16 cellular contexts compared by ENCODE assay signal in the genomic region with DNA sequence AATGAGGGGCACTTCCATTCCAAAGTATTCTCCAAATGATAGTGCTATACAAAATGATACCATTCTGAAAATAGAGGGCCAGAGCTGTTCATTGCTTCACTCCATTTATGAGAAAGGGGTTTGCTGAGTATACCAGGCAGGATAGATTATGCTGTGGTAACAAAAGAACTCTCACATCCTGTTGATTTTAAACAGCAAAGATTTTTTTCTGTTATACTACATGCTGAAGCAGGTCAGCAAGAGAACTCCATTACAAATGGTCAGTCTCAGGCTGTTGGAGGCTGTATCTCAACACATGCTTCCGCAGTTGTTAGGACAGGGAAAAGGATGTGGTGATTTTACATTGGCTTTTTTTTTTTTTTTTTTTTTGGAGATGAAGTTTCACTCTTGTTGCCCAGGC. TPM values are rescaled to one million over a fixed set of nuclear protein-coding genes. Genes with fewer than 3 reads are reported as not detected.
A peak's percentile ranks its signal among the peaks of the same experiment; 100 is the strongest.
DNase-seq lines count a peak whose midpoint lies in the region; ATAC-seq and TF ChIP-seq lines count a peak whose summit lies in the region.
"Had no signal": no experiment of that assay in that cellular context is flagged by ENCODE, and none has a peak within 500 bp of the region (broad histone marks: within the 10 kb centered on the region; RNA-seq: fewer than 3 reads in every experiment).

No MANE protein-coding gene starts in this region.

- H3K4me3 ChIP-seq in mesenchymal stem cell (ENCODE audit: insufficient read depth in 1 of 2, low read depth in 1 of 2, low read length in 2 of 2) = no peak overlapping the region
- H3K4me3 ChIP-seq: coronary artery, right lobe of liver, thoracic aorta had no signal

- ATAC-seq in HG02840 (IDR thresholded peaks at IDR 0.05; ENCODE audit: low FRiP score, unreplicated experiment) (no peak), HG03457 (IDR thresholded peaks at IDR 0.05; ENCODE audit: unreplicated experiment) (no peak)
- ATAC-seq: right lobe of liver had no signal

- H3K4me3 Mint-ChIP-seq in Calu3 (ENCODE audit: low read depth, unreplicated experiment) (peak overlapping the region; percentile 2), IgD-negative memory B cell (peak overlapping the region in 3 of 4 donors; percentile 44 to 84 (median 77))
- peak overlapping the region; percentile 48 for H3K4me3 Mint-ChIP-seq in activated naive CD8-positive, alpha-beta T cell
- H3K4me3 Mint-ChIP-seq: H9 had no signal

- no peak overlapping the region for H3K23ac ChIP-seq in mesenchymal stem cell (ENCODE audit: low read length in 2 of 2)

- 88% methylated on average over 1 of the region's 1 CpG for WGBS in mesenchymal stem cell

- no peak overlapping the region for H2BK5ac ChIP-seq in mesenchymal stem cell (ENCODE audit: low read depth, low read length, poor library complexity, severe bottlenecking)

- H3K27ac Mint-ChIP-seq in Calu3 (ENCODE audit: unreplicated experiment) (no peak overlapping the region), IgD-negative memory B cell (peak overlapping the region in 2 of 3 donors; percentile 43 to 90)
- peak overlapping the region; percentile 68 for H3K27ac Mint-ChIP-seq in activated naive CD8-positive, alpha-beta T cell
- H3K27ac Mint-ChIP-seq: H9 had no signal

- H3K4me1 Mint-ChIP-seq in Calu3 (ENCODE audit: low read depth, unreplicated experiment) = peaks cover 17% of the 10 kb centered on the region
- H3K4me1 Mint-ChIP-seq in IgD-negative memory B cell = peaks cover 51 to 62% (median 62%) of the 10 kb centered on the region in 3 donors
- peaks cover 56% of the 10 kb centered on the region for H3K4me1 Mint-ChIP-seq in activated naive CD8-positive, alpha-beta T cell (ENCODE audit: low read depth)

- intact Hi-C loops in Calu3 (cut with micrococcal nuclease; ENCODE audit: unreplicated experiment) = no loop called here
- intact Hi-C loops in cardiac septum (cut with DNase I) = no loop called here

- H2BK12ac ChIP-seq in mesenchymal stem cell (ENCODE audit: low read length in 2 of 2) = no peak overlapping the region

- no peak overlapping the region for H4K8ac ChIP-seq in mesenchymal stem cell (ENCODE audit: low read length)

- DNase-seq in Calu3 = no peak
- peak; percentile 23 for DNase-seq in mesenchymal stem cell
- no peak for DNase-seq in cardiac septum (ENCODE audit: low spot score)
- DNase-seq in NCI-H1105 (lab: John Stamatoyannopoulos, UW) = no peak
- DNase-seq: activated CD4-positive, CD25-positive, alpha-beta regulatory T cell; COR-L47; H9; NCI-H526; right lobe of liver; SIG-M5 had no signal

- H3K27me3 Mint-ChIP-seq in Calu3 (ENCODE audit: unreplicated experiment) (no peaks in the 10 kb centered on the region), IgD-negative memory B cell (no peaks in the 10 kb centered on the region)
- no peaks in the 10 kb centered on the region for H3K27me3 Mint-ChIP-seq in activated naive CD8-positive, alpha-beta T cell

- H3K4me1 ChIP-seq in mesenchymal stem cell (ENCODE audit: control insufficient read depth, insufficient read depth, low read depth, low read length) = peaks cover 2% of the 10 kb centered on the region

- no peak overlapping the region for H2AFZ ChIP-seq in mesenchymal stem cell (ENCODE audit: low read depth, low read length)

- H3K36me3 Mint-ChIP-seq in Calu3 (ENCODE audit: insufficient read depth, unreplicated experiment) (peaks cover 32% of the 10 kb centered on the region), IgD-negative memory B cell (peaks cover 2% of the 10 kb centered on the region)
- peaks cover 2% of the 10 kb centered on the region for H3K36me3 Mint-ChIP-seq in activated naive CD8-positive, alpha-beta T cell

- CTCF ChIA-PET in Calu3 (lab: Charles Lee) = no interaction called here

- H2AK5ac ChIP-seq in mesenchymal stem cell (ENCODE audit: low read length, severe bottlenecking) = no peak overlapping the region

- no peak overlapping the region for H3K9ac ChIP-seq in mesenchymal stem cell (ENCODE audit: low read length)

- no peak overlapping the region for H3K4ac ChIP-seq in mesenchymal stem cell (ENCODE audit: low read depth in 1 of 2, low read length in 2 of 2)

- no peaks in the 10 kb centered on the region for H3K9me3 Mint-ChIP-seq in Calu3 (ENCODE audit: low read depth, unreplicated experiment)
- H3K9me3 Mint-ChIP-seq in IgD-negative memory B cell = no peaks in the 10 kb centered on the region
- H3K9me3 Mint-ChIP-seq in activated naive CD8-positive, alpha-beta T cell (ENCODE audit: low read depth) = no peaks in the 10 kb centered on the region
- H3K9me3 Mint-ChIP-seq: H9 had no signal

- BruUV-seq in Calu3 (replicated peaks; lab: Mats Ljungman, UMichigan) = no TSS peak

- H3K27ac ChIP-seq in mesenchymal stem cell (ENCODE audit: low read length, poor library complexity, severe bottlenecking) = no peak overlapping the region
- H3K27ac ChIP-seq: coronary artery, thoracic aorta had no signal

- no peak overlapping the region for H2BK15ac ChIP-seq in mesenchymal stem cell (ENCODE audit: low read depth, poor library complexity, severe bottlenecking)

- no peak overlapping the region for H3K18ac ChIP-seq in mesenchymal stem cell (ENCODE audit: low read depth in 1 of 2, low read length in 2 of 2)

- no peak overlapping the region for H3K14ac ChIP-seq in mesenchymal stem cell (ENCODE audit: low read length in 2 of 2)

- no peak for TF ChIP-seq CTCF in Calu3 (IDR thresholded peaks at IDR 0.05; ENCODE audit: unreplicated experiment)

- H4K91ac ChIP-seq in mesenchymal stem cell (ENCODE audit: low read length) = no peak overlapping the region

- H3K27me3 ChIP-seq in mesenchymal stem cell (ENCODE audit: control insufficient read depth in 1 of 2, insufficient read depth in 1 of 2, low read length in 2 of 2) = no peaks in the 10 kb centered on the region
- H3K27me3 ChIP-seq: right lobe of liver had no signal

- peaks cover 0 to 2% of the 10 kb centered on the region in 2 experiments for H3K36me3 ChIP-seq in mesenchymal stem cell (ENCODE audit: control insufficient read depth in 1 of 2, insufficient read depth in 2 of 2, low read depth in 1 of 2, low read length in 2 of 2)
- H3K36me3 ChIP-seq: right lobe of liver, thoracic aorta had no signal

- no peak overlapping the region for H2BK120ac ChIP-seq in mesenchymal stem cell (ENCODE audit: low read depth, low read length)

- no peak overlapping the region for H3K4me2 ChIP-seq in mesenchymal stem cell (ENCODE audit: low read length, poor library complexity, severe bottlenecking)

- H3K9me3 ChIP-seq in mesenchymal stem cell (ENCODE audit: control insufficient read depth, low read length) = no peaks in the 10 kb centered on the region
- H3K9me3 ChIP-seq: right lobe of liver, thoracic aorta had no signal

- no peaks in the 10 kb centered on the region for H3K79me1 ChIP-seq in mesenchymal stem cell (replicated peaks; ENCODE audit: low read length, poor library complexity, severe bottlenecking)

RNA-seq across cellular contexts. Expression of gene KLHL5, which starts 13.7 kb away (rescaled TPM):
- 38.9 and 57.4 TPM in 2 replicates for total RNA-seq in Calu3 (2022)
- 26.6 TPM for polyA plus RNA-seq in IgD-negative memory B cell
- 74.2 TPM for polyA plus RNA-seq in mesenchymal stem cell (2013, experiment 1 of 2)
- polyA plus RNA-seq in mesenchymal stem cell (2013, experiment 2 of 2) = 75.9 TPM
- total RNA-seq in cardiac septum = 15.0 TPM

RNA-seq across cellular contexts. Expression of gene TMEM156, which starts 16.1 kb away (rescaled TPM):
- 10.4 and 14.1 TPM in 2 replicates for total RNA-seq in Calu3 (2022)
- polyA plus RNA-seq in IgD-negative memory B cell = 152 TPM
- polyA plus RNA-seq in mesenchymal stem cell (2013, experiment 1 of 2) = 7.1 TPM
- 7.5 TPM for polyA plus RNA-seq in mesenchymal stem cell (2013, experiment 2 of 2)
- not detected for total RNA-seq in cardiac septum
- total RNA-seq: H9, thoracic aorta had no signal

Comparison
In these comparisons a context has a peak if more than half of its experiments do, and no peak if none do; other contexts are left out.
1. H3K4me3 Mint-ChIP-seq: peak in every context shown above with its lines; median percentile 77 in IgD-negative memory B cell; 48 in activated naive CD8-positive, alpha-beta T cell; 2 in Calu3.
2. RNA of gene TMEM156, which starts 16.1 kb away (total RNA-seq): 10.4 to 14.1 TPM in Calu3; not detected in cardiac septum (single experiment); every median in the first group is over 10 times any median in the second.